In the genomic region with DNA sequence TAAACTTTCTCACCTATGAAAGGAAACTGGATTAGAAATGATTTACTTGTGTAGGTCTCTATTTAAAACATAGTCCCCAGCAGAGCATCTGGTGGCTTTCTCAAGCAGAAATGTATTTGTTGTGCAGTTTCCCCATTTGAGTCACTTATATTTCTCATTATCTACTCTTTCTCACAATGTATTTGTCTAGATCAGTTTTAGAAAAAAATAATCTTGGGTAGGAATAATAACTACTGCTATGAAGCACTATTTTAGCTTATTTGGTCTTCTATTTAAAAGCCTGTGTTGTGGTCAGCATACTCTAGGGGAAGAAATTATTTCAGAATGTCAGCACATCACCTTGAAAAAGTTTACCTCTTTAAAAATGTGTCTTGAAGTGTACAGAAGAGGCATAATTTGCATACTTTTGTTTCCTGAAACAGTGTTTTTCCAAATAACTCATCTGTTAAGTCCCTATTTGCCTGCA, we compare ENCODE assay signal across 23 cellular contexts.
DNase-seq lines count a peak whose midpoint lies in the region; ATAC-seq and TF ChIP-seq lines count a peak whose summit lies in the region.
"Had no signal": no experiment of that assay in that cellular context is flagged by ENCODE, and none has a peak within 500 bp of the region (broad histone marks: within the 10 kb centered on the region; RNA-seq: fewer than 3 reads in every experiment).

No MANE protein-coding gene starts in this region.

- no peak for TF ChIP-seq CTCF in ovary (IDR thresholded peaks at IDR 0.05)

- no peaks in the 10 kb centered on the region for H3K9me3 ChIP-seq in ovary
- H3K9me3 ChIP-seq: transverse colon had no signal

- H3K27ac ChIP-seq in ovary = no peak overlapping the region
- H3K27ac ChIP-seq: A549, C4-2B, transverse colon had no signal

- no peak for TF ChIP-seq EP300 in ovary (IDR thresholded peaks at IDR 0.05)

- no peak overlapping the region for H3K4me3 ChIP-seq in ovary
- H3K4me3 ChIP-seq: A549, transverse colon had no signal

- no peaks in the 10 kb centered on the region for H3K27me3 ChIP-seq in ovary
- H3K27me3 ChIP-seq: transverse colon had no signal

- DNase-seq in cerebellum (ENCODE audit: low spot score) = no peak
- no peak for DNase-seq in LoVo (ENCODE audit: low spot score)
- DNase-seq in ovary = no peak
- DNase-seq in amygdala (lab: John Stamatoyannopoulos, UW) = no peak
- DNase-seq: activated B cell treated with CpG ODN at 0.5 μM for 24 hours, anterior cingulate cortex, cerebellar nuclear complex, DMS153, endodermal cell, Karpas-422, kidney, mesenchymal stem cell, NCI-H1417 treated with DMSO at 0.1 percent for 48 hours, nephron progenitor cell, SIG-M5, transverse colon had no signal

- ATAC-seq in GM18498 (IDR thresholded peaks at IDR 0.05; ENCODE audit: unreplicated experiment) (peak; percentile 72), GM19328 (IDR thresholded peaks at IDR 0.05; ENCODE audit: unreplicated experiment) (peak; percentile 64), HG02588 (IDR thresholded peaks at IDR 0.05; ENCODE audit: unreplicated experiment) (peak; percentile 63), HG03442 (IDR thresholded peaks at IDR 0.05; ENCODE audit: unreplicated experiment) (peak; percentile 65)
- ATAC-seq: A549; stimulated activated memory B cell treated with anti-CD40 and anti-IgM and Interleukin-4, amounts not matched to agents 10 μg/mL and 1 μg/mL and 100 μg/mL, for 72 hours had no signal

- TF ChIP-seq POLR2A in ovary (IDR thresholded peaks at IDR 0.05) = no peak

- intact Hi-C loops in ovary (cut with DNase I) = no loop called here

- no peaks in the 10 kb centered on the region for H3K4me1 ChIP-seq in ovary (ENCODE audit: insufficient read depth)
- H3K4me1 ChIP-seq: transverse colon had no signal

- no peaks in the 10 kb centered on the region for H3K36me3 ChIP-seq in ovary
- H3K36me3 ChIP-seq: transverse colon had no signal
